8 cellular contexts compared by ENCODE assay signal in genomic region chr6:56851541-56852248, GRCh38.
DNase-seq lines count a peak whose midpoint lies in the region; ATAC-seq and TF ChIP-seq lines count a peak whose summit lies in the region.

No MANE protein-coding gene starts in this region.

- peaks cover 39% of the 10 kb centered on the region for H3K79me2 ChIP-seq in GM23338 (replicated peaks; ENCODE audit: insufficient read depth)
- no peaks in the 10 kb centered on the region for H3K79me2 ChIP-seq in Karpas-422 (ENCODE audit: low read length)

- no peaks in the 10 kb centered on the region for H3K36me3 Mint-ChIP-seq in GM23338 (ENCODE audit: low read depth)

- no peaks in the 10 kb centered on the region; the same call in 1 of the 2 replicates for H3F3A ChIP-seq in GM23338 (replicated peaks; ENCODE audit: low read depth)

- H4K20me1 ChIP-seq in GM23338 (replicated peaks; ENCODE audit: insufficient read depth) (0 out of 2 replicates have a peak, but pooled peaks cover 3% of the 10 kb centered on the region), Karpas-422 (ENCODE audit: insufficient read depth, low read depth, low read length) (no peaks in the 10 kb centered on the region)

- DNase-seq in A172 (ENCODE audit: low spot score) = peak; percentile 85
- peak; percentile 75 for DNase-seq in GM03348 (ENCODE audit: low spot score)
- DNase-seq in GM23338 (ENCODE audit: low spot score) = peak; percentile 94
- DNase-seq in Karpas-422 = peak; percentile 70
- peak; percentile 32 for DNase-seq in SK-N-MC (ENCODE audit: low read depth, low spot score)
- DNase-seq in dedifferentiated amniotic fluid mesenchymal stem cell (ENCODE audit: extremely low spot score) = peak; percentile 90
- peak; percentile 90 for DNase-seq in left kidney (ENCODE audit: low read depth, low spot score)
- peak; percentile 25 for DNase-seq in stimulated activated naive CD8-positive, alpha-beta T cell treated with anti-CD3 and anti-CD28 coated beads, Interleukin-15, Interleukin-2, amounts not matched to agents 100 U/mL and 50 U/mL, for 24 hours

- no peaks in the 10 kb centered on the region for H3K36me3 ChIP-seq in GM23338 (ENCODE audit: insufficient read depth)
- H3K36me3 ChIP-seq in Karpas-422 (ENCODE audit: insufficient read depth, low read length) = no peaks in the 10 kb centered on the region
- H3K36me3 ChIP-seq in SK-N-MC (ENCODE audit: insufficient read depth, low read length) = no peaks in the 10 kb centered on the region

- H3K9ac ChIP-seq in Karpas-422 (ENCODE audit: low read length) = no peak overlapping the region
- no peak overlapping the region for H3K9ac ChIP-seq in SK-N-MC (ENCODE audit: insufficient read length)

- TF ChIP-seq CTCF in GM23338 (conservative IDR thresholded peaks at IDR 0.05; ENCODE audit: low read depth in 2 of 2) = peak; percentile 72 to 73

- H3K4me2 ChIP-seq in GM23338 (peak overlapping the region; percentile 75), Karpas-422 (ENCODE audit: low read depth, low read length, poor library complexity, severe bottlenecking) (peak overlapping the region; percentile 33)

- H3K9me2 ChIP-seq in GM23338 (ENCODE audit: insufficient read depth) = no peaks in the 10 kb centered on the region
- no peaks in the 10 kb centered on the region for H3K9me2 ChIP-seq in Karpas-422 (replicated peaks; ENCODE audit: insufficient read depth, low read length)

- H3K27me3 Mint-ChIP-seq in GM23338 (ENCODE audit: insufficient read depth, low read depth, poor library complexity) = peaks cover 9% of the 10 kb centered on the region

- H3K4me3 ChIP-seq in GM23338 = peak overlapping the region; percentile 66
- peak overlapping the region; percentile 18; the same call in 1 of the 2 replicates for H3K4me3 ChIP-seq in Karpas-422 (ENCODE audit: low read length)
- no peak overlapping the region for H3K4me3 ChIP-seq in SK-N-MC

- peak overlapping the region; percentile 78 for H3K27ac ChIP-seq in GM23338 (ENCODE audit: low read depth)
- no peak overlapping the region for H3K27ac ChIP-seq in Karpas-422 (ENCODE audit: low read length)
- H3K27ac ChIP-seq in SK-N-MC = no peak overlapping the region

- H2AFZ ChIP-seq in GM23338 (peak overlapping the region; percentile 15; the same call in 1 of the 2 replicates), Karpas-422 (ENCODE audit: low read length) (peak overlapping the region; percentile 65; the same call in 1 of the 2 replicates)

- H3K27ac Mint-ChIP-seq in GM23338 = peak overlapping the region; percentile 89

- H3K9me3 ChIP-seq in Karpas-422 (ENCODE audit: low read length) (no peaks in the 10 kb centered on the region), SK-N-MC (ENCODE audit: low read depth, low read length) (no peaks in the 10 kb centered on the region)

- ATAC-seq in GM23338 = peak; percentile 80
- peak; percentile 83 for ATAC-seq in stimulated activated naive CD8-positive, alpha-beta T cell treated with anti-CD3 and anti-CD28 coated beads, Interleukin-15, Interleukin-2, amounts not matched to agents 100 U/mL and 50 U/mL, for 24 hours

- peaks cover 52% of the 10 kb centered on the region for H3K4me1 ChIP-seq in GM23338 (ENCODE audit: insufficient read depth)
- H3K4me1 ChIP-seq in Karpas-422 (ENCODE audit: low read length) = peaks cover 9% of the 10 kb centered on the region

- H3K4me1 Mint-ChIP-seq in GM23338 = peaks cover 49% of the 10 kb centered on the region

- H3K27me3 ChIP-seq in GM23338 (ENCODE audit: insufficient read depth) (no peaks in the 10 kb centered on the region), Karpas-422 (ENCODE audit: low read length) (no peaks in the 10 kb centered on the region)

- peak overlapping the region; percentile 89 for H3K4me3 Mint-ChIP-seq in GM23338

- H3K9me3 Mint-ChIP-seq in GM23338 = no peaks in the 10 kb centered on the region

TF ChIP-seq in GM23338, 12 proteins besides CTCF, POLR2A, EP300 and RAD21:
- TF ChIP-seq ETS1 (IDR thresholded peaks at IDR 0.05) (no peak), POLR2AphosphoS5 (IDR thresholded peaks at IDR 0.05; ENCODE audit: low read depth) (0 out of 2 replicates have a peak, but pooled peaks have one; percentile 36), EZH2phosphoT487 (IDR thresholded peaks at IDR 0.05; ENCODE audit: unreplicated experiment) (no peak)

Comparison
In these comparisons a context has a peak if more than half of its experiments do, and no peak if none do; other contexts are left out.
1. DNase-seq: peak in every context shown above with its lines; median percentile 94 in GM23338; 90 in dedifferentiated amniotic fluid mesenchymal stem cell; 90 in left kidney; 85 in A172; 75 in GM03348; 70 in Karpas-422; 32 in SK-N-MC; 25 in stimulated activated naive CD8-positive, alpha-beta T cell treated with anti-CD3 and anti-CD28 coated beads, Interleukin-15, Interleukin-2, amounts not matched to agents 100 U/mL and 50 U/mL, for 24 hours.